8 cellular contexts compared by ENCODE assay signal in the genomic region with DNA sequence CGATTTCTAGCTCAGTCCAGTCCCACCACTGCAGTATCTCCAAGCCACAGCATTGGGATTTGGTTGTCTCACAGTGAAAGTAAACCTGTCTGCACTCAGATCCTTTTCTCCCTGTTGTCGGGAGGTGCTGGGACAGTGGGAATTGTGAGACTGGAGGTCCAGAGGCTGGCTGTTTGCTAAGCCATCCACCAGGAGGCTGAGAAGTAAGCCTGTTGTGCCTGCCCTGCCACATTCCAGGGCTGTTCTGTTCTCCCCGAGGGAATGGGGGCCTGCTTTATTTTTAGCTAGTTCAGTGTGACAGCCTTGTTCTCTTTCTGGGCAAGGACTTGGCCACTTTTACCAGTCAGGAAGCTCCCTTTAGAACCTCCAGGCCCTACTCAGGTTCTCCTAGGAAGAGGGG. TPM values are rescaled to one million over a fixed set of nuclear protein-coding genes. Genes with fewer than 3 reads are reported as not detected.
DNase-seq lines count a peak whose midpoint lies in the region; ATAC-seq, FAIRE-seq and TF ChIP-seq lines count a peak whose summit lies in the region.

No MANE protein-coding gene starts in this region.

- peak; percentile 71 for TF ChIP-seq CTCF in thoracic aorta (IDR thresholded peaks at IDR 0.05)

- H3K27ac ChIP-seq in HUES48 (ENCODE audit: low read depth, low read length) = peak overlapping the region; percentile 64
- H3K27ac ChIP-seq in cingulate gyrus (ENCODE audit: low read depth, low read length) = peak overlapping the region; percentile 67
- peak overlapping the region; percentile 57 for H3K27ac ChIP-seq in layer of hippocampus (ENCODE audit: low read depth, low read length)
- peak overlapping the region; percentile 91 to 93 for H3K27ac ChIP-seq in thoracic aorta

- no peak overlapping the region for H3K4me3 ChIP-seq in HUES48 (ENCODE audit: low read depth, low read length)
- H3K4me3 ChIP-seq in thoracic aorta = peak overlapping the region; percentile 35

- H3K9me3 ChIP-seq in HUES48 (ENCODE audit: control insufficient read depth, insufficient read depth, low read length) = no peaks in the 10 kb centered on the region
- H3K9me3 ChIP-seq in thoracic aorta = no peaks in the 10 kb centered on the region

- no peaks in the 10 kb centered on the region; the same call in 1 of the 2 replicates for H3K36me3 ChIP-seq in HUES48 (ENCODE audit: control insufficient read depth, insufficient read depth, low read length)
- no peaks in the 10 kb centered on the region for H3K36me3 ChIP-seq in thoracic aorta

- no peak for FAIRE-seq in GM12891 (lab: Jason Lieb, UNC)

- ATAC-seq in thoracic aorta (ENCODE audit: insufficient number of reproducible peaks, low FRiP score, low read depth) (peak; percentile 53), HG03045 (IDR thresholded peaks at IDR 0.05; ENCODE audit: unreplicated experiment) (no peak)

- peaks cover 58% of the 10 kb centered on the region for H3K4me1 ChIP-seq in HUES48 (ENCODE audit: control insufficient read depth, insufficient read depth, low read length)
- H3K4me1 ChIP-seq in thoracic aorta (ENCODE audit: control insufficient read depth in 1 of 2, low read depth in 2 of 2) = peaks cover 79 to 99% of the 10 kb centered on the region in 2 donors

- H3K27me3 ChIP-seq in HUES48 (ENCODE audit: control insufficient read depth, insufficient read depth, low read length) = no peaks in the 10 kb centered on the region
- H3K27me3 ChIP-seq in layer of hippocampus (ENCODE audit: control insufficient read depth, insufficient read depth, low read length) = no peaks in the 10 kb centered on the region
- no peaks in the 10 kb centered on the region for H3K27me3 ChIP-seq in thoracic aorta (replicated peaks; ENCODE audit: insufficient read depth)

- no peak overlapping the region for H3K9ac ChIP-seq in HUES48 (ENCODE audit: low read depth, low read length)

- DNase-seq in thoracic aorta (ENCODE audit: low spot score) = no peak
- no peak for DNase-seq in activated CD4-positive, alpha-beta T cell treated with anti-CD3 and anti-CD28 coated beads, Interleukin-2, amount 50 U/mL, for 1 hour
- DNase-seq in HCEC 1CT = no peak
- no peak for DNase-seq in GM12891 (ENCODE audit: insufficient read length, low spot score)

- TF ChIP-seq POLR2A in GM12891 (IDR thresholded peaks at IDR 0.05; ENCODE audit: low read depth, low read length) = no peak

TF ChIP-seq in GM12891, 5 proteins besides CTCF, POLR2A, EP300 and RAD21:
- TF ChIP-seq TAF1 (IDR thresholded peaks at IDR 0.05; ENCODE audit: low read depth, low read length) = no peak
- TF ChIP-seq POLR2AphosphoS5 (IDR thresholded peaks at IDR 0.05; ENCODE audit: low read depth, low read length) = no peak
- no peak for TF ChIP-seq POU2F2 (IDR thresholded peaks at IDR 0.05; ENCODE audit: low read depth, low read length)
- no peak for TF ChIP-seq SPI1 (IDR thresholded peaks at IDR 0.05; ENCODE audit: low read depth, low read length)
- TF ChIP-seq PAX5 (IDR thresholded peaks at IDR 0.05; ENCODE audit: insufficient read depth, low read length, severe bottlenecking) = no peak

RNA-seq across cellular contexts. Expression of gene HK1, which starts 54.9 kb away (rescaled TPM):
- 100 to 1,000 TPM; 150 to 158 TPM for total RNA-seq in thoracic aorta
- polyA plus RNA-seq in GM12891 (2012; ENCODE audit: low read depth, missing spikeins) = 85.5 TPM
